ENCODE assay signal across 11 cellular contexts in genomic region chr12:47033081-47033480, GRCh38. TPM values are rescaled to one million over a fixed set of nuclear protein-coding genes. Genes with fewer than 3 reads are reported as not detected.
DNase-seq lines count a peak whose midpoint lies in the region; ATAC-seq, FAIRE-seq and TF ChIP-seq lines count a peak whose summit lies in the region.
"Had no signal": no experiment of that assay in that cellular context is flagged by ENCODE, and none has a peak within 500 bp of the region (broad histone marks: within the 10 kb centered on the region; RNA-seq: fewer than 3 reads in every experiment).

No MANE protein-coding gene starts in this region.

- intact Hi-C loops in activated CD8-positive, alpha-beta T cell treated with anti-CD3 and anti-CD28 coated beads for 36 hours (cut with micrococcal nuclease): loop anchor here (5.0 to 10.0 kb wide), 6 partner anchors 34 to 654 kb away; no protein-coding TSS in a partner anchor

- H3K4me1 ChIP-seq in astrocyte (ENCODE audit: insufficient read depth, low read length) (peaks cover 15% of the 10 kb centered on the region), thoracic aorta (ENCODE audit: control insufficient read depth in 1 of 2, low read depth in 2 of 2) (peaks cover 4 to 14% of the 10 kb centered on the region in 2 donors)

- H3K9me3 ChIP-seq in astrocyte (ENCODE audit: insufficient read depth, low read depth, low read length) (no peaks in the 10 kb centered on the region), thoracic aorta (no peaks in the 10 kb centered on the region)

- no peak overlapping the region for H3K4me3 Mint-ChIP-seq in activated CD8-positive, alpha-beta T cell treated with anti-CD3 and anti-CD28 coated beads for 36 hours
- H3K4me3 Mint-ChIP-seq in activated CD8-positive, alpha-beta T cell treated with anti-CD3 and anti-CD28 coated beads, Interleukin-2, amount 10 ng/mL, durations not matched to agents 7 days and 5 days: no peak overlapping the region
- no peak overlapping the region for H3K4me3 Mint-ChIP-seq in astrocyte (ENCODE audit: unreplicated experiment)
- H3K4me3 Mint-ChIP-seq: T-helper 1 cell treated with Interleukin-12 subunit alpha and Interleukin-12 subunit beta and Interleukin-4 antibody, amounts not matched to agents 30 μg/mL and 1 μg/mL, for 36 hours had no signal

- FAIRE-seq in astrocyte (lab: Jason Lieb, UNC): peak; percentile 58

- H3K27me3 ChIP-seq in astrocyte (ENCODE audit: insufficient read depth, low read length): no peaks in the 10 kb centered on the region
- H3K27me3 ChIP-seq in thoracic aorta (replicated peaks; ENCODE audit: insufficient read depth): no peaks in the 10 kb centered on the region

- H3K36me3 ChIP-seq in astrocyte (ENCODE audit: insufficient read depth, low read length): no peaks in the 10 kb centered on the region
- no peaks in the 10 kb centered on the region for H3K36me3 ChIP-seq in thoracic aorta

- no peaks in the 10 kb centered on the region for H3K9me3 Mint-ChIP-seq in activated CD8-positive, alpha-beta T cell treated with anti-CD3 and anti-CD28 coated beads for 36 hours
- no peaks in the 10 kb centered on the region for H3K9me3 Mint-ChIP-seq in activated CD8-positive, alpha-beta T cell treated with anti-CD3 and anti-CD28 coated beads, Interleukin-2, amount 10 ng/mL, durations not matched to agents 7 days and 5 days (ENCODE audit: insufficient read depth)
- no peaks in the 10 kb centered on the region for H3K9me3 Mint-ChIP-seq in astrocyte (ENCODE audit: unreplicated experiment)
- H3K9me3 Mint-ChIP-seq: T-helper 1 cell treated with Interleukin-12 subunit alpha and Interleukin-12 subunit beta and Interleukin-4 antibody, amounts not matched to agents 30 μg/mL and 1 μg/mL, for 36 hours had no signal

- no peaks in the 10 kb centered on the region for H3K79me2 ChIP-seq in astrocyte (ENCODE audit: insufficient read depth, low read length)

- no peak for TF ChIP-seq CTCF in activated CD8-positive, alpha-beta T cell treated with anti-CD3 and anti-CD28 coated beads for 36 hours (IDR thresholded peaks at IDR 0.05)
- TF ChIP-seq CTCF in astrocyte (IDR thresholded peaks at IDR 0.05; ENCODE audit: insufficient read depth, low read depth, low read length) (no peak), thoracic aorta (IDR thresholded peaks at IDR 0.05) (no peak)

- no peak overlapping the region for H3K9ac ChIP-seq in astrocyte (ENCODE audit: low read length)

- H3K27me3 Mint-ChIP-seq in activated CD8-positive, alpha-beta T cell treated with anti-CD3 and anti-CD28 coated beads for 36 hours: no peaks in the 10 kb centered on the region
- peaks cover 2% of the 10 kb centered on the region for H3K27me3 Mint-ChIP-seq in activated CD8-positive, alpha-beta T cell treated with anti-CD3 and anti-CD28 coated beads, Interleukin-2, amount 10 ng/mL, durations not matched to agents 7 days and 5 days (ENCODE audit: low read depth)
- H3K27me3 Mint-ChIP-seq in astrocyte (ENCODE audit: low read depth, unreplicated experiment): peaks cover 4% of the 10 kb centered on the region

- CTCF ChIA-PET in activated CD8-positive, alpha-beta T cell treated with anti-CD3 and anti-CD28 coated beads for 36 hours (lab: Charles Lee): interaction anchor here (0.9 to 4.0 kb wide), 49 partner anchors 8 to 710 kb away, joined by 3 to 60 read pairs (median 6); partner anchors contain the start of genes AMIGO2 and PCED1B
- CTCF ChIA-PET in activated CD8-positive, alpha-beta T cell treated with anti-CD3 and anti-CD28 coated beads, Interleukin-2, amount 10 ng/mL, durations not matched to agents 7 days and 5 days (lab: Charles Lee): interaction anchor here (0.8 to 6.9 kb wide), 42 partner anchors 9 to 856 kb away, joined by 3 to 79 read pairs (median 6); partner anchors contain the start of genes RAPGEF3 and RPAP3

- DNase-seq in activated CD8-positive, alpha-beta T cell treated with anti-CD3 and anti-CD28 coated beads for 36 hours: no peak
- DNase-seq in activated CD8-positive, alpha-beta T cell treated with anti-CD3 and anti-CD28 coated beads, Interleukin-2, amount 10 ng/mL, durations not matched to agents 7 days and 5 days: no peak
- DNase-seq in astrocyte (ENCODE audit: low read depth) (no peak), iPS-NIHi11 (ENCODE audit: low spot score) (peak; percentile 14), thoracic aorta (ENCODE audit: low spot score) (peak; percentile 25), NCI-H2227 treated with DMSO at 0.1 percent for 48 hours (lab: John Stamatoyannopoulos, UW) (no peak)
- no peak for DNase-seq in stimulated activated CD4-positive, alpha-beta T cell treated with anti-CD3 and anti-CD28 coated beads, Interleukin-2, amount 100 ng/mL, for 24 hours
- DNase-seq: activated effector memory CD4-positive, alpha-beta T cell treated with anti-CD3 and anti-CD28 coated beads, Interleukin-2, amount 50 U/mL, for 16 hours; NCI-H1694 treated with DMSO at 0.1 percent for 48 hours had no signal

- H3K27ac ChIP-seq in astrocyte (ENCODE audit: low read depth, low read length) (no peak overlapping the region), thoracic aorta (no peak overlapping the region)

- H3K4me3 ChIP-seq in astrocyte (ENCODE audit: insufficient read depth, low read depth, low read length) (no peak overlapping the region), thoracic aorta (peak overlapping the region; percentile 20)

- H3K27ac Mint-ChIP-seq in activated CD8-positive, alpha-beta T cell treated with anti-CD3 and anti-CD28 coated beads for 36 hours: peak overlapping the region; percentile 62
- no peak overlapping the region for H3K27ac Mint-ChIP-seq in activated CD8-positive, alpha-beta T cell treated with anti-CD3 and anti-CD28 coated beads, Interleukin-2, amount 10 ng/mL, durations not matched to agents 7 days and 5 days
- H3K27ac Mint-ChIP-seq in astrocyte (ENCODE audit: unreplicated experiment): no peak overlapping the region
- H3K27ac Mint-ChIP-seq: T-helper 1 cell treated with Interleukin-12 subunit alpha and Interleukin-12 subunit beta and Interleukin-4 antibody, amounts not matched to agents 30 μg/mL and 1 μg/mL, for 36 hours had no signal

- ATAC-seq in activated CD8-positive, alpha-beta T cell treated with anti-CD3 and anti-CD28 coated beads for 36 hours: peak; percentile 54
- no peak for ATAC-seq in activated CD8-positive, alpha-beta T cell treated with anti-CD3 and anti-CD28 coated beads, Interleukin-2, amount 10 ng/mL, durations not matched to agents 7 days and 5 days
- ATAC-seq in thoracic aorta (ENCODE audit: insufficient number of reproducible peaks, low FRiP score, low read depth) (peak; percentile 72), HG02938 (IDR thresholded peaks at IDR 0.05; ENCODE audit: unreplicated experiment) (no peak)

- POLR2A ChIA-PET in activated CD8-positive, alpha-beta T cell treated with anti-CD3 and anti-CD28 coated beads for 36 hours (lab: Charles Lee): interaction anchor here (0.9 kb wide), 1 partner anchor 179 kb away, joined by 4 read pairs; no protein-coding TSS in a partner anchor
- POLR2A ChIA-PET in activated CD8-positive, alpha-beta T cell treated with anti-CD3 and anti-CD28 coated beads, Interleukin-2, amount 10 ng/mL, durations not matched to agents 7 days and 5 days (lab: Charles Lee): interaction anchor here (1.1 to 1.4 kb wide), 2 partner anchors 185 to 327 kb away, joined by 3 to 4 read pairs; no protein-coding TSS in a partner anchor

- H4K20me1 ChIP-seq in astrocyte (ENCODE audit: insufficient read depth, low read length): no peaks in the 10 kb centered on the region

- peak overlapping the region; percentile 28 for H2AFZ ChIP-seq in astrocyte (ENCODE audit: low read depth, low read length)

- H3K4me1 Mint-ChIP-seq in activated CD8-positive, alpha-beta T cell treated with anti-CD3 and anti-CD28 coated beads for 36 hours (ENCODE audit: low read depth): peaks cover 37% of the 10 kb centered on the region
- H3K4me1 Mint-ChIP-seq in activated CD8-positive, alpha-beta T cell treated with anti-CD3 and anti-CD28 coated beads, Interleukin-2, amount 10 ng/mL, durations not matched to agents 7 days and 5 days (ENCODE audit: low read depth): peaks cover 11% of the 10 kb centered on the region
- peaks cover 22% of the 10 kb centered on the region for H3K4me1 Mint-ChIP-seq in astrocyte (ENCODE audit: low read depth, unreplicated experiment)

- H3K4me2 ChIP-seq in astrocyte (ENCODE audit: low read length): no peak overlapping the region

- no peaks in the 10 kb centered on the region for H3K36me3 Mint-ChIP-seq in activated CD8-positive, alpha-beta T cell treated with anti-CD3 and anti-CD28 coated beads for 36 hours (ENCODE audit: low read depth)
- no peaks in the 10 kb centered on the region for H3K36me3 Mint-ChIP-seq in activated CD8-positive, alpha-beta T cell treated with anti-CD3 and anti-CD28 coated beads, Interleukin-2, amount 10 ng/mL, durations not matched to agents 7 days and 5 days (ENCODE audit: low read depth)
- no peaks in the 10 kb centered on the region for H3K36me3 Mint-ChIP-seq in astrocyte (ENCODE audit: low read depth, unreplicated experiment)

RNA-seq across cellular contexts. Expression of gene PCED1B, which starts 46.3 kb away (rescaled TPM):
- total RNA-seq in activated CD8-positive, alpha-beta T cell treated with anti-CD3 and anti-CD28 coated beads for 36 hours: 100 to 1,000 TPM; 117 to 119 TPM
- 10 to 100 TPM; 72.1 to 74.2 TPM for total RNA-seq in activated CD8-positive, alpha-beta T cell treated with anti-CD3 and anti-CD28 coated beads, Interleukin-2, amount 10 ng/mL, durations not matched to agents 7 days and 5 days
- total RNA-seq in astrocyte: 1.8 and 2.4 TPM in 2 replicates
- 10 to 100 TPM in 1 of 2 donors, 1 to 10 TPM in 1; 6.6 to 12.3 TPM for total RNA-seq in thoracic aorta

RNA-seq across cellular contexts. Expression of gene AMIGO2, which starts 46.7 kb away (rescaled TPM):
- total RNA-seq in activated CD8-positive, alpha-beta T cell treated with anti-CD3 and anti-CD28 coated beads for 36 hours: 10 to 100 TPM; 12.1 to 12.5 TPM
- 10 to 100 TPM; 10.2 TPM for total RNA-seq in activated CD8-positive, alpha-beta T cell treated with anti-CD3 and anti-CD28 coated beads, Interleukin-2, amount 10 ng/mL, durations not matched to agents 7 days and 5 days
- 25.2 and 35.4 TPM in 2 replicates for total RNA-seq in astrocyte
- 10 to 100 TPM; 10.9 to 32.1 TPM for total RNA-seq in thoracic aorta

Comparison
In these comparisons a context has a peak if more than half of its experiments do, and no peak if none do; other contexts are left out.
1. ATAC-seq: peak in activated CD8-positive, alpha-beta T cell treated with anti-CD3 and anti-CD28 coated beads for 36 hours (single experiment) and thoracic aorta (single experiment); none in activated CD8-positive, alpha-beta T cell treated with anti-CD3 and anti-CD28 coated beads, Interleukin-2, amount 10 ng/mL, durations not matched to agents 7 days and 5 days (single experiment) and HG02938 (single experiment).
2. DNase-seq: peak in iPS-NIHi11 (single experiment) and thoracic aorta (single experiment); none in activated CD8-positive, alpha-beta T cell treated with anti-CD3 and anti-CD28 coated beads for 36 hours (single experiment), activated CD8-positive, alpha-beta T cell treated with anti-CD3 and anti-CD28 coated beads, Interleukin-2, amount 10 ng/mL, durations not matched to agents 7 days and 5 days (single experiment), astrocyte (single experiment), stimulated activated CD4-positive, alpha-beta T cell treated with anti-CD3 and anti-CD28 coated beads, Interleukin-2, amount 100 ng/mL, for 24 hours (0 of 2) and NCI-H2227 treated with DMSO at 0.1 percent for 48 hours (single experiment).
3. RNA of gene PCED1B, which starts 46.3 kb away (total RNA-seq): 117 to 119 TPM in activated CD8-positive, alpha-beta T cell treated with anti-CD3 and anti-CD28 coated beads for 36 hours and 72.1 to 74.2 TPM in activated CD8-positive, alpha-beta T cell treated with anti-CD3 and anti-CD28 coated beads, Interleukin-2, amount 10 ng/mL, durations not matched to agents 7 days and 5 days; 6.6 to 12.3 TPM in thoracic aorta and 1.8 to 2.4 TPM in astrocyte; every median in the first group is over 4 times any median in the second.